In the genomic region with DNA sequence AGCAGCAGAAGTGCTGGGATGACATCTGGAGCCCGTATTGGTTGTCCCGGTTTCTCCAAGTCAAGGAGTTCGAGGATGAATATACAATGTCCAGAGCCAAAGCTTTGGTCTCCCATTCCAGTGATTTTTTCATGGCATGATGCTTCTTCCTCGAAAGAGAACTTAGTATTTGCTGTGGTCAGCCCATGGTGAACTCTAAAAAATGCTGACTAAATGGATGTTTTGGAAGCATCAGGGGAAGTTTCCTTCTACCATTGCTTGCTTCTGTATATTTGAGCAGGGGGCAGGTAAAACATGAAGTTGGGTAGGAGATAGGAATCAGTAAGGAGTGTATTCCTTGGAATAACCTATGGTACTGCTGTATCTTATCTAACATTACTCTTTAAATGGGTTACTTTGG, we compare ENCODE assay signal across 29 cellular contexts. TPM values are rescaled to one million over a fixed set of nuclear protein-coding genes. Genes with fewer than 3 reads are reported as not detected.
"Had no signal": no experiment of that assay in that cellular context is flagged by ENCODE, and none has a peak within 500 bp of the region (broad histone marks: within the 10 kb centered on the region; RNA-seq: fewer than 3 reads in every experiment).

No MANE protein-coding gene starts in this region.

- FAIRE-seq: urothelium cell line had no signal

- H3K4me3 Mint-ChIP-seq: stimulated activated effector memory CD8-positive, alpha-beta T cell treated with anti-CD3 and anti-CD28 coated beads, Interleukin-12 subunit alpha, Interleukin-12 subunit beta, amount 100 ng/mL, for 72 hours; stimulated activated memory B cell treated with anti-CD40 and anti-IgM and Interleukin-4, amounts not matched to agents 10 μg/mL and 1 μg/mL and 100 μg/mL, for 72 hours; stimulated activated naive B cell treated with anti-CD40 and anti-IgM and Interleukin-4, amounts not matched to agents 10 μg/mL and 1 μg/mL and 100 μg/mL, for 72 hours; stimulated activated naive CD8-positive, alpha-beta T cell treated with anti-CD3 and anti-CD28 coated beads, Interleukin-15, amount 100 ng/mL, for 72 hours; stimulated activated naive CD8-positive, alpha-beta T cell treated with anti-CD3 and anti-CD28 coated beads, Interleukin-15, Interleukin-2, amounts not matched to agents 100 ng/mL and 50 ng/mL, for 24 hours; type B pancreatic cell had no signal

- H3K4me3 ChIP-seq: stomach, suprapubic skin, testis, thoracic aorta, thyroid gland, tibial artery, tibial nerve, transverse colon, upper lobe of left lung, upper lobe of right lung, uterus, vagina had no signal

- H3K27me3 Mint-ChIP-seq: stimulated activated memory B cell treated with anti-CD40 and anti-IgM and Interleukin-4, amounts not matched to agents 10 μg/mL and 1 μg/mL and 100 μg/mL, for 72 hours; stimulated activated naive CD8-positive, alpha-beta T cell treated with anti-CD3 and anti-CD28 coated beads, Interleukin-15, amount 100 ng/mL, for 72 hours had no signal

- H3K4me1 Mint-ChIP-seq: stimulated activated effector memory CD8-positive, alpha-beta T cell treated with anti-CD3 and anti-CD28 coated beads, Interleukin-12 subunit alpha, Interleukin-12 subunit beta, amount 100 ng/mL, for 72 hours; stimulated activated memory B cell treated with anti-CD40 and anti-IgM and Interleukin-4, amounts not matched to agents 10 μg/mL and 1 μg/mL and 100 μg/mL, for 72 hours; stimulated activated naive B cell treated with anti-CD40 and anti-IgM and Interleukin-4, amounts not matched to agents 10 μg/mL and 1 μg/mL and 100 μg/mL, for 72 hours; stimulated activated naive CD8-positive, alpha-beta T cell treated with anti-CD3 and anti-CD28 coated beads, Interleukin-15, amount 100 ng/mL, for 72 hours had no signal

- H3K9me3 ChIP-seq: stomach, suprapubic skin, testis, thoracic aorta, thyroid gland, tibial artery, tibial nerve, transverse colon, upper lobe of left lung, upper lobe of right lung, uterus, vagina had no signal

- H3K36me3 ChIP-seq: stomach, suprapubic skin, thoracic aorta, thyroid gland, tibial artery, transverse colon, upper lobe of left lung, upper lobe of right lung, uterus, vagina had no signal

- H3K36me3 Mint-ChIP-seq: stimulated activated effector memory CD8-positive, alpha-beta T cell treated with anti-CD3 and anti-CD28 coated beads, Interleukin-12 subunit alpha, Interleukin-12 subunit beta, amount 100 ng/mL, for 72 hours; stimulated activated memory B cell treated with anti-CD40 and anti-IgM and Interleukin-4, amounts not matched to agents 10 μg/mL and 1 μg/mL and 100 μg/mL, for 72 hours had no signal

- DNase-seq: stimulated activated CD4-positive, alpha-beta T cell treated with anti-CD3 and anti-CD28 coated beads, Interleukin-2, amount 100 ng/mL, for 48 hours; stimulated activated CD4-positive, alpha-beta T cell treated with anti-CD3 and anti-CD28 coated beads, Interleukin-4, amount 100 ng/mL, for 1 hour; stimulated activated CD4-positive, alpha-beta T cell treated with anti-CD3 and anti-CD28 coated beads, Interleukin-4, amount 100 ng/mL, for 24 hours; stimulated activated CD4-positive, alpha-beta T cell treated with anti-CD3 and anti-CD28 coated beads, Interleukin-4, amount 100 ng/mL, for 4 hours; stimulated activated CD8-positive, alpha-beta memory T cell treated with anti-CD3 and anti-CD28 coated beads, Interleukin-4, amount 100 ng/mL, for 48 hours; stimulated activated naive B cell treated with anti-CD40 and anti-IgM and Interleukin-4, amounts not matched to agents 10 μg/mL and 1 μg/mL and 100 μg/mL, for 72 hours; stimulated activated naive CD4-positive, alpha-beta T cell; stimulated activated naive CD4-positive, alpha-beta T cell treated with Interleukin-2 at 50 U/mL for 16 hours; stimulated activated naive CD8-positive, alpha-beta T cell treated with anti-CD3 and anti-CD28 coated beads, Interleukin-15, amount 100 ng/mL, for 72 hours; stimulated activated naive CD8-positive, alpha-beta T cell treated with anti-CD3 and anti-CD28 coated beads, Interleukin-15, Interleukin-2, amounts not matched to agents 100 U/mL and 50 U/mL, for 24 hours; stomach; substantia nigra; testis; thyroid gland; tibial artery; transverse colon; upper lobe of left lung; upper lobe of right lung; uterus had no signal

- H3K9me3 Mint-ChIP-seq: stimulated activated effector memory CD8-positive, alpha-beta T cell treated with anti-CD3 and anti-CD28 coated beads, Interleukin-12 subunit alpha, Interleukin-12 subunit beta, amount 100 ng/mL, for 72 hours; stimulated activated naive B cell treated with anti-CD40 and anti-IgM and Interleukin-4, amounts not matched to agents 10 μg/mL and 1 μg/mL and 100 μg/mL, for 72 hours; stimulated activated naive CD8-positive, alpha-beta T cell treated with anti-CD3 and anti-CD28 coated beads, Interleukin-15, Interleukin-2, amounts not matched to agents 100 ng/mL and 50 ng/mL, for 24 hours had no signal

- H3K4me1 ChIP-seq: stomach, suprapubic skin, testis, thyroid gland, tibial artery, transverse colon, upper lobe of left lung, upper lobe of right lung, uterus, vagina had no signal

- H3K27ac Mint-ChIP-seq: stimulated activated effector memory CD8-positive, alpha-beta T cell treated with anti-CD3 and anti-CD28 coated beads, Interleukin-12 subunit alpha, Interleukin-12 subunit beta, amount 100 ng/mL, for 72 hours; stimulated activated memory B cell treated with anti-CD40 and anti-IgM and Interleukin-4, amounts not matched to agents 10 μg/mL and 1 μg/mL and 100 μg/mL, for 72 hours; stimulated activated naive B cell treated with anti-CD40 and anti-IgM and Interleukin-4, amounts not matched to agents 10 μg/mL and 1 μg/mL and 100 μg/mL, for 72 hours; stimulated activated naive CD8-positive, alpha-beta T cell treated with anti-CD3 and anti-CD28 coated beads, Interleukin-15, amount 100 ng/mL, for 72 hours; stimulated activated naive CD8-positive, alpha-beta T cell treated with anti-CD3 and anti-CD28 coated beads, Interleukin-15, Interleukin-2, amounts not matched to agents 100 ng/mL and 50 ng/mL, for 24 hours; type B pancreatic cell had no signal

- H3K27me3 ChIP-seq: stomach, suprapubic skin, testis, thyroid gland, tibial artery, tibial nerve, transverse colon, upper lobe of left lung, upper lobe of right lung, uterus, vagina had no signal

- ATAC-seq: stimulated activated effector memory CD8-positive, alpha-beta T cell treated with anti-CD3 and anti-CD28 coated beads, Interleukin-12 subunit alpha, Interleukin-12 subunit beta, amount 100 ng/mL, for 72 hours; stimulated activated memory B cell treated with anti-CD40 and anti-IgM and Interleukin-4, amounts not matched to agents 10 μg/mL and 1 μg/mL and 100 μg/mL, for 72 hours; stimulated activated naive B cell treated with anti-CD40 and anti-IgM and Interleukin-4, amounts not matched to agents 10 μg/mL and 1 μg/mL and 100 μg/mL, for 72 hours; stimulated activated naive CD8-positive, alpha-beta T cell treated with anti-CD3 and anti-CD28 coated beads, Interleukin-15, amount 100 ng/mL, for 72 hours; stimulated activated naive CD8-positive, alpha-beta T cell treated with anti-CD3 and anti-CD28 coated beads, Interleukin-15, Interleukin-2, amounts not matched to agents 100 U/mL and 50 U/mL, for 24 hours; upper lobe of right lung had no signal

- H3K27ac ChIP-seq: stomach, suprapubic skin, testis, thoracic aorta, thyroid gland, tibial artery, tibial nerve, transverse colon, upper lobe of left lung, upper lobe of right lung, uterus, vagina had no signal

RNA-seq across cellular contexts. Expression of a gene that starts 8.6 kb away (rescaled TPM):
- total RNA-seq: subcutaneous adipose tissue had no signal
